In genomic region chr5:88450239-88450638, GRCh38 we compare ENCODE assay signal across 22 cellular contexts.
"Had no signal": no experiment of that assay in that cellular context is flagged by ENCODE, and none has a peak within 500 bp of the region (broad histone marks: within the 10 kb centered on the region; RNA-seq: fewer than 3 reads in every experiment).

No MANE protein-coding gene starts in this region.

- H3K9me3 ChIP-seq: esophagus squamous epithelium, gastrocnemius medialis, left lung, lower lobe of right lung, mucosa of descending colon had no signal

- DNase-seq: dermis blood vessel endothelial cell; effector CD8-positive, alpha-beta T cell; effector memory CD8-positive, alpha-beta T cell; endodermal cell; erythroblast; esophagus squamous epithelium; foreskin fibroblast; foreskin melanocyte; gastrocnemius medialis; glutamatergic neuron; head of caudate nucleus; heart right ventricle; hippocampal formation; left cardiac atrium; left lung; left ventricle myocardium superior; lower lobe of right lung; mesenchymal stem cell; mucosa of descending colon had no signal

- ATAC-seq: effector memory CD8-positive, alpha-beta T cell; esophagus mucosa; gastrocnemius medialis; heart right ventricle; left cardiac atrium; left lung; left ventricle myocardium superior; lower lobe of right lung; mucosa of descending colon had no signal

- H3K27me3 ChIP-seq: esophagus squamous epithelium, gastrocnemius medialis, heart right ventricle, left lung had no signal

- H3K4me1 ChIP-seq: esophagus squamous epithelium, gastrocnemius medialis, heart right ventricle, left lung, lower lobe of right lung had no signal

- H3K36me3 ChIP-seq: esophagus squamous epithelium, gastrocnemius medialis, heart right ventricle, left lung, lower lobe of right lung had no signal

- H3K4me3 ChIP-seq: coronary artery, esophagus squamous epithelium, gastrocnemius medialis, heart right ventricle, left lung, lower lobe of right lung, mucosa of descending colon had no signal

- H3K27ac ChIP-seq: coronary artery, epithelial cell of prostate, esophagus squamous epithelium, gastrocnemius medialis, heart right ventricle, left lung, lower lobe of right lung had no signal
